In genomic region chr3:45706133-45706808, GRCh38 we compare ENCODE assay signal across 19 cellular contexts. TPM values are rescaled to one million over a fixed set of nuclear protein-coding genes. Genes with fewer than 3 reads are reported as not detected.
A peak's percentile ranks its signal among the peaks of the same experiment; 100 is the strongest.
DNase-seq lines count a peak whose midpoint lies in the region; ATAC-seq and TF ChIP-seq lines count a peak whose summit lies in the region.
"Had no signal": no experiment of that assay in that cellular context is flagged by ENCODE, and none has a peak within 500 bp of the region (broad histone marks: within the 10 kb centered on the region; RNA-seq: fewer than 3 reads in every experiment).

No MANE protein-coding gene starts in this region.

- H3K27me3 ChIP-seq in GM23248 (replicated peaks; ENCODE audit: insufficient read depth): no peaks in the 10 kb centered on the region
- H3K27me3 ChIP-seq: heart right ventricle had no signal

- no peaks in the 10 kb centered on the region for H3K4me1 ChIP-seq in GM23248 (ENCODE audit: insufficient read depth)

- peak overlapping the region; percentile 13 for H3K27ac Mint-ChIP-seq in activated T-cell treated with anti-CD3 and anti-CD28 coated beads, Interleukin-2, amount 50 U/mL, for 72 hours
- H3K27ac Mint-ChIP-seq in activated naive CD8-positive, alpha-beta T cell treated with anti-CD3 and anti-CD28 coated beads, Interleukin-2, amount 50 U/mL, for 24 hours: peak overlapping the region; percentile 42
- H3K27ac Mint-ChIP-seq in nephron progenitor cell (peak overlapping the region; percentile 80), glutamatergic neuron (ENCODE audit: unreplicated experiment) (no peak overlapping the region)
- H3K27ac Mint-ChIP-seq: T-helper 1 cell treated with Interleukin-12 subunit alpha and Interleukin-12 subunit beta and Interleukin-4 antibody, amounts not matched to agents 30 μg/mL and 1 μg/mL, for 36 hours had no signal

- H3K9me3 ChIP-seq in GM23248 (ENCODE audit: low read depth): no peaks in the 10 kb centered on the region
- H3K9me3 ChIP-seq: heart right ventricle had no signal

- H4K20me1 ChIP-seq in GM23248 (ENCODE audit: insufficient read depth): peaks cover 17% of the 10 kb centered on the region

- H3K79me2 ChIP-seq in GM23248 (ENCODE audit: insufficient read depth): peaks cover 50% of the 10 kb centered on the region

- H3K9ac ChIP-seq in GM23248: no peak overlapping the region

- no peak for TF ChIP-seq CTCF in nephron progenitor cell (IDR thresholded peaks at IDR 0.05)
- TF ChIP-seq CTCF in glutamatergic neuron (IDR thresholded peaks at IDR 0.05; ENCODE audit: partially characterized antibody, unreplicated experiment): no peak

- WGBS in GM23248 (ENCODE audit: low coverage in 1 of 2, low lambda C conversion rate in 2 of 2, missing lambda C conversion rate in 2 of 2), 2 experiments: 62 to 65% methylated on average over 1 of the region's 1 CpG

- H3K36me3 ChIP-seq in GM23248 (ENCODE audit: low read depth): peaks cover 40% of the 10 kb centered on the region

- H2AFZ ChIP-seq in GM23248: no peak overlapping the region

- H3K4me1 Mint-ChIP-seq in activated T-cell treated with anti-CD3 and anti-CD28 coated beads, Interleukin-2, amount 50 U/mL, for 72 hours (ENCODE audit: low read depth): peaks cover 31% of the 10 kb centered on the region
- H3K4me1 Mint-ChIP-seq in activated naive CD8-positive, alpha-beta T cell treated with anti-CD3 and anti-CD28 coated beads, Interleukin-2, amount 50 U/mL, for 24 hours: peaks cover 59% of the 10 kb centered on the region
- H3K4me1 Mint-ChIP-seq in nephron progenitor cell (peaks cover 11% of the 10 kb centered on the region), glutamatergic neuron (ENCODE audit: low read depth, unreplicated experiment) (peaks cover 18% of the 10 kb centered on the region)

- H3K27ac ChIP-seq in GM23248: no peak overlapping the region
- H3K27ac ChIP-seq: heart right ventricle had no signal

- no peak overlapping the region for H3K4me3 ChIP-seq in GM23248
- H3K4me3 ChIP-seq: heart right ventricle had no signal

- no peaks in the 10 kb centered on the region for H3K9me2 ChIP-seq in GM23248 (ENCODE audit: insufficient read depth)

- peak; percentile 20 to 87 for ATAC-seq in activated T-cell treated with anti-CD3 and anti-CD28 coated beads, Interleukin-2, amount 50 U/mL, for 72 hours (replicated peaks in 1 of 2)
- peak; percentile 82 for ATAC-seq in activated naive CD8-positive, alpha-beta T cell treated with anti-CD3 and anti-CD28 coated beads, Interleukin-2, amount 50 U/mL, for 24 hours
- ATAC-seq: heart right ventricle, sciatic nerve had no signal

- no peaks in the 10 kb centered on the region for H3F3A ChIP-seq in GM23248 (ENCODE audit: insufficient read depth)

- DNase-seq in activated T-cell treated with anti-CD3 and anti-CD28 coated beads, Interleukin-2, amount 50 U/mL, for 72 hours: no peak
- no peak for DNase-seq in activated T-cell treated with anti-CD3 and anti-CD28 coated beads for 4 hours
- peak; percentile 26 for DNase-seq in GM23248
- no peak for DNase-seq in activated naive CD8-positive, alpha-beta T cell treated with anti-CD3 and anti-CD28 coated beads, Interleukin-2, amount 50 U/mL, for 24 hours
- no peak for DNase-seq in nephron progenitor cell
- DNase-seq in NCI-H2227 treated with DMSO at 0.1 percent for 48 hours (lab: John Stamatoyannopoulos, UW): no peak
- no peak for DNase-seq in NCI-H69 (lab: John Stamatoyannopoulos, UW)
- DNase-seq in glutamatergic neuron: no peak
- DNase-seq: activated CD4-positive, CD25-positive, alpha-beta regulatory T cell; activated CD8-positive, alpha-beta memory T cell treated with anti-CD3 and anti-CD28 coated beads, Interleukin-2, amount 50 U/mL, for 48 hours; caudate nucleus; heart right ventricle; islet precursor cell; NCI-H1930; NCI-H524; SHP77 had no signal

- H3K27me3 Mint-ChIP-seq in activated T-cell treated with anti-CD3 and anti-CD28 coated beads, Interleukin-2, amount 50 U/mL, for 72 hours (ENCODE audit: low read depth): no peaks in the 10 kb centered on the region
- H3K27me3 Mint-ChIP-seq in activated naive CD8-positive, alpha-beta T cell treated with anti-CD3 and anti-CD28 coated beads, Interleukin-2, amount 50 U/mL, for 24 hours: no peaks in the 10 kb centered on the region
- peaks cover 1% of the 10 kb centered on the region for H3K27me3 Mint-ChIP-seq in nephron progenitor cell (ENCODE audit: low read depth, poor library complexity)
- no peaks in the 10 kb centered on the region for H3K27me3 Mint-ChIP-seq in glutamatergic neuron (ENCODE audit: unreplicated experiment)
- H3K27me3 Mint-ChIP-seq: IgD-negative memory B cell had no signal

- no peaks in the 10 kb centered on the region for H3K9me3 Mint-ChIP-seq in activated T-cell treated with anti-CD3 and anti-CD28 coated beads, Interleukin-2, amount 50 U/mL, for 72 hours
- no peaks in the 10 kb centered on the region for H3K9me3 Mint-ChIP-seq in activated naive CD8-positive, alpha-beta T cell treated with anti-CD3 and anti-CD28 coated beads, Interleukin-2, amount 50 U/mL, for 24 hours
- H3K9me3 Mint-ChIP-seq in nephron progenitor cell (no peaks in the 10 kb centered on the region), glutamatergic neuron (ENCODE audit: unreplicated experiment) (no peaks in the 10 kb centered on the region)
- H3K9me3 Mint-ChIP-seq: IgD-negative memory B cell; T-helper 1 cell treated with Interleukin-12 subunit alpha and Interleukin-12 subunit beta and Interleukin-4 antibody, amounts not matched to agents 30 μg/mL and 1 μg/mL, for 36 hours had no signal

- peaks cover 13 to 33% of the 10 kb centered on the region in 2 donors for H3K36me3 Mint-ChIP-seq in activated T-cell treated with anti-CD3 and anti-CD28 coated beads, Interleukin-2, amount 50 U/mL, for 72 hours (ENCODE audit: insufficient read depth in 2 of 2)
- peaks cover 58% of the 10 kb centered on the region for H3K36me3 Mint-ChIP-seq in activated naive CD8-positive, alpha-beta T cell treated with anti-CD3 and anti-CD28 coated beads, Interleukin-2, amount 50 U/mL, for 24 hours (ENCODE audit: low read depth)
- H3K36me3 Mint-ChIP-seq in nephron progenitor cell (ENCODE audit: low read depth): peaks cover 42% of the 10 kb centered on the region
- no peaks in the 10 kb centered on the region for H3K36me3 Mint-ChIP-seq in glutamatergic neuron (ENCODE audit: unreplicated experiment)

- H3K4me2 ChIP-seq in GM23248 (ENCODE audit: unreplicated experiment): no peak overlapping the region

- H3K4me3 Mint-ChIP-seq in activated T-cell treated with anti-CD3 and anti-CD28 coated beads, Interleukin-2, amount 50 U/mL, for 72 hours: no peak overlapping the region
- no peak overlapping the region for H3K4me3 Mint-ChIP-seq in activated naive CD8-positive, alpha-beta T cell treated with anti-CD3 and anti-CD28 coated beads, Interleukin-2, amount 50 U/mL, for 24 hours
- H3K4me3 Mint-ChIP-seq in nephron progenitor cell: no peak overlapping the region
- H3K4me3 Mint-ChIP-seq in glutamatergic neuron (ENCODE audit: unreplicated experiment): no peak overlapping the region
- H3K4me3 Mint-ChIP-seq: IgD-negative memory B cell; T-helper 1 cell treated with Interleukin-12 subunit alpha and Interleukin-12 subunit beta and Interleukin-4 antibody, amounts not matched to agents 30 μg/mL and 1 μg/mL, for 36 hours had no signal

- in situ Hi-C loops in GM23248 (cut with MboI): no loop called here

RNA-seq across cellular contexts. Expression of gene SACM1L, which starts 17.1 kb away (rescaled TPM):
- 10 to 100 TPM; 77.1 to 78.4 TPM for total RNA-seq in activated T-cell treated with anti-CD3 and anti-CD28 coated beads, Interleukin-2, amount 50 U/mL, for 72 hours
- 33.9 and 41.7 TPM in 2 replicates for total RNA-seq in GM23248 (2014; rRNA removed; shearing (Covaris generic))
- 30.6 and 33.6 TPM in 2 replicates for polyA plus RNA-seq in GM23248 (2016; fragmentation: Nextera tagmentation; extraction: Ambion mirVana)
- 59.2 TPM for total RNA-seq in glutamatergic neuron (ENCODE audit: unreplicated experiment)
